In the genomic region with DNA sequence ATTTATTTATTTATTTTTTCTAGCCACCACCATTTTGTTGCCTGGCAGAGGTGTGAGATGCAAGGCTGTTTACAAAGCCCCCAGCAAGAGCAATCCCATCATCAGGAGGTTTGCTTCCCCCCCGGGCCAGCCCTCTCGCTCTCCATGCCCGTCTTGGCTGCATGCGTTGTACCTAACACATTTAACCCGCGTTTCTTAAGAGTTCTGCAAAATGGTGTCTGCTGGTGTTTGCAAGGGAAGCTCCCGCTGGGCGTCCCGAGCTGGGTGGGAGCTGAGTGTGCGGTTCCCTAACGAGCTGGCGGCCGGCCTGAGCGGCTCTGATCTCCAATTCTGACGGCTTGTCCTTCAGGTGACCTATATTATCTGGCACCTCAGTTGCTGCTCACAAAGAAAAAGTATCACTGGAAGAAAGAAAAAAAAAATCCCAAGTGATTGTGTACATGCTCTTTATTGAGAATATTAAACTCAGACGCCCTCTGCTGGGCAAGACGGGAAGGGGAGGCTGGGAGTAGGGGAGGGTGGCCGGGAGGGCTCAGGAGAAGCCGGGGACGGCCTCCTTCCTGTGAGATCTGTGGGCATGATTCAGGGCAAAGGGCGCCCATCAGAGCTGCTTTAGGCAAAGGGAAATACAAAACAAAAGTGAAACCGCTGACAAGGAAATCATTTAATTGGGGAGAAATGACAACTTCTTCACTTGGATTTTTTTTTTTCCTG, we compare ENCODE assay signal across 8 cellular contexts.
DNase-seq lines count a peak whose midpoint lies in the region; ATAC-seq and TF ChIP-seq lines count a peak whose summit lies in the region.

No MANE protein-coding gene starts in this region.

- no peaks in the 10 kb centered on the region for H3K36me3 ChIP-seq in ACC112 (ENCODE audit: insufficient read depth, low read length)
- H3K36me3 ChIP-seq in left lung, result no peaks in the 10 kb centered on the region

- H2AFZ ChIP-seq in ACC112 (ENCODE audit: low read length, unreplicated experiment), result peak overlapping the region; percentile 79

- peak overlapping the region; percentile 74 for H3K4me3 ChIP-seq in ACC112 (ENCODE audit: low read depth, low read length)
- H3K4me3 ChIP-seq in coronary artery, result peak overlapping the region; percentile 73
- H3K4me3 ChIP-seq in left lung, result peak overlapping the region; percentile 54

- ATAC-seq in GM18520 (IDR thresholded peaks at IDR 0.05; ENCODE audit: unreplicated experiment) (peak; percentile 47), HG03280 (IDR thresholded peaks at IDR 0.05; ENCODE audit: unreplicated experiment) (peak; percentile 64), left lung (peak; percentile 98)

- H3K4me1 ChIP-seq in ACC112 (ENCODE audit: control insufficient read depth, insufficient read depth, low read length, unreplicated experiment) (peaks cover 40% of the 10 kb centered on the region), left lung (peaks cover 10 to 46% of the 10 kb centered on the region in 2 donors)

- H3K27ac ChIP-seq in ACC112 (ENCODE audit: low read depth, low read length) (peak overlapping the region; percentile 89), coronary artery (peak overlapping the region; percentile 86 to 89), left lung (peak overlapping the region; percentile 88 to 93)

- DNase-seq in NCI-H524 (lab: John Stamatoyannopoulos, UW) (peak; percentile 72 to 90), coronary artery (ENCODE audit: low spot score) (peak; percentile 95), left lung (peak; percentile 94 to 96)
- peak; percentile 98 for DNase-seq in activated CD4-positive, alpha-beta T cell treated with anti-CD3 and anti-CD28 coated beads for 48 hours
- peak; percentile 98 for DNase-seq in stimulated activated CD4-positive, alpha-beta T cell treated with anti-CD3 and anti-CD28 coated beads, Interleukin-2, amount 100 ng/mL, for 24 hours

- no peaks in the 10 kb centered on the region for H3K79me2 ChIP-seq in ACC112 (ENCODE audit: control insufficient read depth, insufficient read depth, low read length, unreplicated experiment)

- H3K27me3 ChIP-seq in ACC112 (ENCODE audit: insufficient read depth, low read length) (no peaks in the 10 kb centered on the region), left lung (no peaks in the 10 kb centered on the region)

- TF ChIP-seq CTCF in coronary artery (IDR thresholded peaks at IDR 0.05), result peak; percentile 90
- peak; percentile 76 to 96 for TF ChIP-seq CTCF in left lung (IDR thresholded peaks at IDR 0.05)

- no peaks in the 10 kb centered on the region for H3K9me3 ChIP-seq in left lung

- intact Hi-C loops in left lung (cut with DNase I), result no loop called here

Comparison
In these comparisons a context has a peak if more than half of its experiments do, and no peak if none do; other contexts are left out.
1. Peak in every context shown above with its lines: DNase-seq, ATAC-seq, H3K4me3 ChIP-seq and H3K27ac ChIP-seq.
2. ATAC-seq: peak in every context shown above with its lines; median percentile 98 in left lung; 64 in HG03280; 47 in GM18520.